ENCODE assay signal across 9 cellular contexts in genomic region chr1:110034040-110034450, GRCh38. TPM values are rescaled to one million over a fixed set of nuclear protein-coding genes. Genes with fewer than 3 reads are reported as not detected.
DNase-seq lines count a peak whose midpoint lies in the region; ATAC-seq, FAIRE-seq and TF ChIP-seq lines count a peak whose summit lies in the region.
"Had no signal": no experiment of that assay in that cellular context is flagged by ENCODE, and none has a peak within 500 bp of the region (broad histone marks: within the 10 kb centered on the region; RNA-seq: fewer than 3 reads in every experiment).

No MANE protein-coding gene starts in this region.

- peak overlapping the region; percentile 96 for H3K9ac ChIP-seq in GM12878 (ENCODE audit: control insufficient read depth, insufficient read depth, low read length)

- TF ChIP-seq EP300 in GM12878 (IDR thresholded peaks at IDR 0.05; ENCODE audit: borderline replicate concordance in 1 of 2, control insufficient read depth in 1 of 2, low read depth in 2 of 2, low read length in 2 of 2) (no peak), upper lobe of left lung (IDR thresholded peaks at IDR 0.05) (no peak)

- peaks cover 22% of the 10 kb centered on the region for H3K36me3 Mint-ChIP-seq in activated naive CD4-positive, alpha-beta T cell treated with anti-CD3 and anti-CD28 coated beads, Interleukin-2, amount 10 ng/mL, durations not matched to agents 7 days and 5 days
- peaks cover 10% of the 10 kb centered on the region for H3K36me3 Mint-ChIP-seq in memory B cell

- H3K4me1 ChIP-seq in GM12878 (ENCODE audit: control insufficient read depth, insufficient read depth, low read length) (peaks cover 19% of the 10 kb centered on the region), upper lobe of left lung (peaks cover 12 to 38% (median 17%) of the 10 kb centered on the region in 4 donors)

- H3K27ac ChIP-seq in GM12878 (ENCODE audit: control insufficient read depth, insufficient read depth): peak overlapping the region; percentile 78
- peak overlapping the region; percentile 89 to 96 (median 94) for H3K27ac ChIP-seq in upper lobe of left lung

- H3K4me2 ChIP-seq in GM12878 (ENCODE audit: control insufficient read depth, insufficient read depth): peak overlapping the region; percentile 94

- H3K27me3 ChIP-seq in GM12878 (replicated peaks in 1 of 2; ENCODE audit: control insufficient read depth in 2 of 2, insufficient read depth in 2 of 2, low read length in 1 of 2) (no peaks in the 10 kb centered on the region), upper lobe of left lung (no peaks in the 10 kb centered on the region)

- SMC1A ChIA-PET in GM12878 (lab: Charles Lee; ENCODE audit: uncharacterized antibody, unreplicated experiment): interaction anchor here (0.8 to 2.4 kb wide), 3 partner anchors 14 to 54 kb away, joined by 3 to 15 read pairs (median 3); partner anchors contain the start of gene AHCYL1

- H3K79me2 ChIP-seq in GM12878 (ENCODE audit: control insufficient read depth, insufficient read depth, low read length): peaks cover 20% of the 10 kb centered on the region

- RAD21 ChIA-PET in GM12878 (lab: Charles Lee; ENCODE audit: unreplicated experiment): interaction anchor here (0.8 to 2.1 kb wide), 5 partner anchors 23 to 486 kb away, joined by 3 to 10 read pairs (median 3); partner anchors contain the start of genes AHCYL1 and GNAI3

- H3K4me3 Mint-ChIP-seq in activated naive CD4-positive, alpha-beta T cell treated with anti-CD3 and anti-CD28 coated beads, Interleukin-2, amount 10 ng/mL, durations not matched to agents 7 days and 5 days: peak overlapping the region; percentile 92
- H3K4me3 Mint-ChIP-seq in memory B cell: peak overlapping the region; percentile 95

- H3K4me3 ChIP-seq in GM12878 (peak overlapping the region; percentile 64), upper lobe of left lung (peak overlapping the region; percentile 16 to 98 (median 84))

- 1% methylated on average over 4 of the region's 4 CpGs for WGBS in GM12878 (ENCODE audit: insufficient coverage, insufficient replicate concordance, low lambda C conversion rate, missing lambda C conversion rate)
- WGBS in upper lobe of left lung, 2 donors: 44 to 48% methylated on average over 4 of the region's 4 CpGs

- H4K20me1 ChIP-seq in GM12878 (ENCODE audit: control insufficient read depth, insufficient read depth): no peaks in the 10 kb centered on the region; the same call in 1 of the 2 replicates

- TF ChIP-seq CTCF in GM12878 (IDR thresholded peaks at IDR 0.05 in 2 of 3, conservative IDR thresholded peaks at IDR 0.05 in 1 of 3; ENCODE audit: control insufficient read depth in 2 of 3, extremely low read depth in 1 of 3, insufficient read depth in 1 of 3, low read depth in 3 of 3, low read length in 3 of 3): no peak
- no peak for TF ChIP-seq CTCF in upper lobe of left lung (IDR thresholded peaks at IDR 0.05)
- TF ChIP-seq CTCF in GM20000 (IDR thresholded peaks at IDR 0.05; ENCODE audit: extremely low read depth, missing control alignments): no peak

- peak overlapping the region; percentile 96 for H2AFZ ChIP-seq in GM12878 (ENCODE audit: control insufficient read depth, low read depth, low read length)

- no peak for ATAC-seq in GM12878
- peak; percentile 1 for ATAC-seq in memory B cell (ENCODE audit: low read depth)
- no peak for ATAC-seq in upper lobe of left lung (ENCODE audit: low FRiP score in 2 of 2)

- in situ Hi-C loops in GM12878 (cut with MboI): no loop called here

- peaks cover 65% of the 10 kb centered on the region for H3K4me1 Mint-ChIP-seq in activated naive CD4-positive, alpha-beta T cell treated with anti-CD3 and anti-CD28 coated beads, Interleukin-2, amount 10 ng/mL, durations not matched to agents 7 days and 5 days
- peaks cover 39% of the 10 kb centered on the region for H3K4me1 Mint-ChIP-seq in memory B cell

- POLR2A ChIA-PET in GM12878 (lab: Charles Lee): interaction anchor here (0.8 to 1.8 kb wide), 6 partner anchors 9 to 70 kb away, joined by 3 to 9 read pairs (median 4); partner anchors contain the start of gene AHCYL1

- H3K27ac Mint-ChIP-seq in activated naive CD4-positive, alpha-beta T cell treated with anti-CD3 and anti-CD28 coated beads, Interleukin-2, amount 10 ng/mL, durations not matched to agents 7 days and 5 days: peak overlapping the region; percentile 89
- H3K27ac Mint-ChIP-seq in memory B cell: peak overlapping the region; percentile 89

- FAIRE-seq in GM12878 (lab: Jason Lieb, UNC): no peak
- FAIRE-seq: HTR-8/SVneo had no signal

- TF ChIP-seq POLR2A in GM12878 (IDR thresholded peaks at IDR 0.05; ENCODE audit: low read depth, low read length) (no peak), upper lobe of left lung (IDR thresholded peaks at IDR 0.05) (no peak)

- no peak for TF ChIP-seq RAD21 in GM12878 (IDR thresholded peaks at IDR 0.05; ENCODE audit: insufficient read depth, low read depth, low read length)

- H3K36me3 ChIP-seq in GM12878 (ENCODE audit: control insufficient read depth in 2 of 2, insufficient read depth in 2 of 2, low read length in 1 of 2): peaks cover 3 to 9% of the 10 kb centered on the region in 2 experiments; a peak in 3 of 4 replicates
- peaks cover 10 to 20% (median 11%) of the 10 kb centered on the region in 4 donors for H3K36me3 ChIP-seq in upper lobe of left lung

- CTCF ChIA-PET in activated naive CD4-positive, alpha-beta T cell treated with anti-CD3 and anti-CD28 coated beads, Interleukin-2, amount 10 ng/mL, durations not matched to agents 7 days and 5 days (lab: Charles Lee): interaction anchor here (1.0 to 2.2 kb wide), 5 partner anchors 18 to 50 kb away, joined by 4 to 7 read pairs (median 6); partner anchors contain the start of gene AHCYL1
- CTCF ChIA-PET in GM12878 (lab: Yijun Ruan, JAX): interaction anchor here (0.8 to 2.7 kb wide), 14 partner anchors 9 to 607 kb away, joined by 3 to 21 read pairs (median 5); partner anchors contain the start of gene AHCYL1

- no peak for DNase-seq in activated naive CD4-positive, alpha-beta T cell treated with anti-CD3 and anti-CD28 coated beads, Interleukin-2, amount 10 ng/mL, durations not matched to agents 7 days and 5 days
- no peak for DNase-seq in activated naive CD4-positive, alpha-beta T cell treated with anti-CD3 and anti-CD28 coated beads, Interleukin-2, amount 50 U/mL, for 16 hours
- DNase-seq in GM12878 (ENCODE audit: low read depth, low spot score): no peak
- no peak for DNase-seq in memory B cell (ENCODE audit: low spot score in 2 of 2)
- DNase-seq in upper lobe of left lung: no peak
- no peak for DNase-seq in GM20000 (ENCODE audit: low spot score)
- no peak for DNase-seq in OCI-M1 (lab: John Stamatoyannopoulos, UW)
- DNase-seq in 8988T: no peak

- BruUV-seq in GM12878 (replicated peaks; lab: Mats Ljungman, UMichigan): TSS peak; percentile 71

- no peaks in the 10 kb centered on the region for H3K9me3 Mint-ChIP-seq in activated naive CD4-positive, alpha-beta T cell treated with anti-CD3 and anti-CD28 coated beads, Interleukin-2, amount 10 ng/mL, durations not matched to agents 7 days and 5 days
- H3K9me3 Mint-ChIP-seq in memory B cell: no peaks in the 10 kb centered on the region

- H3K9me3 ChIP-seq in GM12878 (replicated peaks; ENCODE audit: control insufficient read depth, insufficient read depth, low read length): no peaks in the 10 kb centered on the region
- no peaks in the 10 kb centered on the region for H3K9me3 ChIP-seq in upper lobe of left lung

- H3K27me3 Mint-ChIP-seq in activated naive CD4-positive, alpha-beta T cell treated with anti-CD3 and anti-CD28 coated beads, Interleukin-2, amount 10 ng/mL, durations not matched to agents 7 days and 5 days: no peaks in the 10 kb centered on the region
- H3K27me3 Mint-ChIP-seq in memory B cell: no peaks in the 10 kb centered on the region

- intact Hi-C loops in GM12878 (cut with micrococcal nuclease; ENCODE audit: unreplicated experiment): loop anchor here (1.0 kb wide), 1 partner anchor 23 kb away; no protein-coding TSS in a partner anchor

RNA-seq across cellular contexts. Expression of gene STRIP1, which starts 0.4 kb away (rescaled TPM):
- 105 and 117 TPM in 2 replicates for total RNA-seq in GM12878 (2013; cell fraction: nucleolus; rRNA removed)
- total RNA-seq in GM12878 (2014; rRNA removed): 24.5 and 25.2 TPM in 2 replicates
- 16.4 and 17.4 TPM in 2 replicates for total RNA-seq in GM12878 (2014; rRNA removed; fragmentation: Illumina TruSeq; extraction: Trizol)
- 22.5 and 25.5 TPM in 2 replicates for total RNA-seq in GM12878 (2021)
- 14.6 TPM for polyA plus RNA-seq in GM12878 (2011; ENCODE audit: low read depth)
- polyA plus RNA-seq in GM12878 (2011; rRNA removed): 18.9 and 22.8 TPM in 2 replicates
- polyA plus RNA-seq in GM12878 (2011; cell fraction: cytosol; rRNA removed): 17.8 and 25.1 TPM in 2 replicates
- polyA plus RNA-seq in GM12878 (2011; cell fraction: nucleus; rRNA removed): 98.6 and 109 TPM in 2 replicates
- 15.6 and 16.4 TPM in 2 replicates for polyA plus RNA-seq in GM12878 (2012)
- polyA plus RNA-seq in GM12878 (2014; fragmentation: Illumina TruSeq; extraction: Trizol): 14.3 and 19.4 TPM in 2 replicates
- polyA plus RNA-seq in GM12878 (2014; fragmentation: Nextera tagmentation; extraction: Ambion mirVana): 1 to 10 TPM; 6.3 to 7.9 TPM
- polyA plus RNA-seq in GM12878 (2014; rRNA removed): 23.7 and 26.6 TPM in 2 replicates
- polyA plus RNA-seq in GM12878 (2016; fragmentation: Nextera tagmentation; extraction: Ambion mirVana): 10 to 100 TPM; 16.5 to 16.7 TPM
- 35.5 and 42.3 TPM in 2 replicates for polyA minus RNA-seq in GM12878 (2011; rRNA and poly(A)+ RNA removed)
- 9.8 and 15.5 TPM in 2 replicates for polyA minus RNA-seq in GM12878 (2011; cell fraction: cytosol; rRNA and poly(A)+ RNA removed)
- polyA minus RNA-seq in GM12878 (2011; cell fraction: nucleus; rRNA and poly(A)+ RNA removed): 42.9 and 72.4 TPM in 2 replicates
- 10 to 100 TPM; 29.2 to 62.9 (median 34.3) TPM for total RNA-seq in upper lobe of left lung

RNA-seq across cellular contexts. Expression of gene ALX3, which starts 36.4 kb away (rescaled TPM):
- total RNA-seq in GM12878 (2013; cell fraction: nucleolus; rRNA removed): not detected in 2 replicates
- total RNA-seq in GM12878 (2014; rRNA removed): not detected in 2 replicates
- total RNA-seq in GM12878 (2014; rRNA removed; fragmentation: Illumina TruSeq; extraction: Trizol): not detected in 2 replicates
- total RNA-seq in GM12878 (2021): not detected in 2 replicates
- polyA plus RNA-seq in GM12878 (2011; ENCODE audit: low read depth): not detected
- not detected in 2 replicates for polyA plus RNA-seq in GM12878 (2011; rRNA removed)
- not detected in 2 replicates for polyA plus RNA-seq in GM12878 (2011; cell fraction: cytosol; rRNA removed)
- polyA plus RNA-seq in GM12878 (2011; cell fraction: nucleus; rRNA removed): not detected in 2 replicates
- not detected in 2 replicates for polyA plus RNA-seq in GM12878 (2012)
- not detected in 2 replicates for polyA plus RNA-seq in GM12878 (2014; fragmentation: Illumina TruSeq; extraction: Trizol)
- not detected for polyA plus RNA-seq in GM12878 (2014; fragmentation: Nextera tagmentation; extraction: Ambion mirVana)
- polyA plus RNA-seq in GM12878 (2014; rRNA removed): not detected in 2 replicates
- not detected for polyA plus RNA-seq in GM12878 (2016; fragmentation: Nextera tagmentation; extraction: Ambion mirVana)
- polyA minus RNA-seq in GM12878 (2011; rRNA and poly(A)+ RNA removed): not detected in 2 replicates
- polyA minus RNA-seq in GM12878 (2011; cell fraction: cytosol; rRNA and poly(A)+ RNA removed): not detected in 2 replicates
- polyA minus RNA-seq in GM12878 (2011; cell fraction: nucleus; rRNA and poly(A)+ RNA removed): not detected in 2 replicates
- under 1 TPM in 1 of 6 donors, not detected in 5; 0.24 TPM for total RNA-seq in upper lobe of left lung

RNA-seq across cellular contexts. Expression of gene AHCYL1, which starts 49.5 kb away (rescaled TPM):
- total RNA-seq in GM12878 (2013; cell fraction: nucleolus; rRNA removed): 19.4 and 26.5 TPM in 2 replicates
- 28.0 and 31.7 TPM in 2 replicates for total RNA-seq in GM12878 (2014; rRNA removed)
- total RNA-seq in GM12878 (2014; rRNA removed; fragmentation: Illumina TruSeq; extraction: Trizol): 30.0 and 30.9 TPM in 2 replicates
- total RNA-seq in GM12878 (2021): 59.9 and 64.8 TPM in 2 replicates
- polyA plus RNA-seq in GM12878 (2011; ENCODE audit: low read depth): 28.1 TPM
- polyA plus RNA-seq in GM12878 (2011; rRNA removed): 73.5 and 73.6 TPM in 2 replicates
- polyA plus RNA-seq in GM12878 (2011; cell fraction: cytosol; rRNA removed): 45.5 and 59.4 TPM in 2 replicates
- 58.0 and 62.1 TPM in 2 replicates for polyA plus RNA-seq in GM12878 (2011; cell fraction: nucleus; rRNA removed)
- polyA plus RNA-seq in GM12878 (2012): 34.9 and 46.3 TPM in 2 replicates
- 60.7 and 67.6 TPM in 2 replicates for polyA plus RNA-seq in GM12878 (2014; fragmentation: Illumina TruSeq; extraction: Trizol)
- polyA plus RNA-seq in GM12878 (2014; fragmentation: Nextera tagmentation; extraction: Ambion mirVana): 10 to 100 TPM; 24.7 to 26.1 TPM
- polyA plus RNA-seq in GM12878 (2014; rRNA removed): 39.2 and 43.9 TPM in 2 replicates
- polyA plus RNA-seq in GM12878 (2016; fragmentation: Nextera tagmentation; extraction: Ambion mirVana): 10 to 100 TPM; 49.7 to 54.2 TPM
- polyA minus RNA-seq in GM12878 (2011; rRNA and poly(A)+ RNA removed): 49.6 and 59.3 TPM in 2 replicates
- polyA minus RNA-seq in GM12878 (2011; cell fraction: cytosol; rRNA and poly(A)+ RNA removed): 17.9 and 21.8 TPM in 2 replicates
- polyA minus RNA-seq in GM12878 (2011; cell fraction: nucleus; rRNA and poly(A)+ RNA removed): 13.7 and 24.5 TPM in 2 replicates
- 10 to 100 TPM; 41.9 to 89.6 (median 76.1) TPM for total RNA-seq in upper lobe of left lung
